ENCODE assay signal across 9 cellular contexts in genomic region chr9:123544007-123544827, GRCh38.
DNase-seq lines count a peak whose midpoint lies in the region; ATAC-seq, FAIRE-seq and TF ChIP-seq lines count a peak whose summit lies in the region.
"Had no signal": no experiment of that assay in that cellular context is flagged by ENCODE, and none has a peak within 500 bp of the region (broad histone marks: within the 10 kb centered on the region; RNA-seq: fewer than 3 reads in every experiment).

No MANE protein-coding gene starts in this region.

- no peak for TF ChIP-seq POLR2A in H1 (IDR thresholded peaks at IDR 0.05; ENCODE audit: control extremely low read depth in 1 of 2, low read depth in 2 of 2, low read length in 2 of 2)

- H2BK20ac ChIP-seq in H1 (ENCODE audit: low read length) = no peak overlapping the region

- H4K5ac ChIP-seq in H1 (ENCODE audit: insufficient read length, low read depth, low read length) = no peak overlapping the region

- H3K79me1 ChIP-seq in H1 (ENCODE audit: low read depth, low read length) = no peaks in the 10 kb centered on the region

- no peak overlapping the region for H2BK5ac ChIP-seq in H1 (ENCODE audit: low read depth, low read length)

- no peak overlapping the region for H2BK12ac ChIP-seq in H1 (ENCODE audit: low read depth, low read length)

- H3K4me1 Mint-ChIP-seq in Caco-2 (ENCODE audit: low read depth, unreplicated experiment) = peaks cover 7% of the 10 kb centered on the region
- no peaks in the 10 kb centered on the region for H3K4me1 Mint-ChIP-seq in CD8-positive, alpha-beta memory T cell
- H3K4me1 Mint-ChIP-seq: T-cell had no signal

- no peak overlapping the region for H3K4me3 Mint-ChIP-seq in Caco-2 (ENCODE audit: unreplicated experiment)
- H3K4me3 Mint-ChIP-seq in CD8-positive, alpha-beta memory T cell = no peak overlapping the region
- H3K4me3 Mint-ChIP-seq: T-cell had no signal

- H2AFZ ChIP-seq in OCI-LY7 (ENCODE audit: low read length) = no peak overlapping the region
- no peak overlapping the region for H2AFZ ChIP-seq in H1 (ENCODE audit: low read length)

- TF ChIP-seq RAD21 in H1 (IDR thresholded peaks at IDR 0.05 in 1 of 2, conservative IDR thresholded peaks at IDR 0.05 in 1 of 2; ENCODE audit: low read depth in 2 of 2, low read length in 2 of 2) = peak; percentile 95 to 98

- H3K79me2 ChIP-seq in OCI-LY7 (ENCODE audit: insufficient read depth, low read depth, low read length) (no peaks in the 10 kb centered on the region), H1 (ENCODE audit: control insufficient read depth in 1 of 2, insufficient read depth in 2 of 2, low read length in 2 of 2) (no peaks in the 10 kb centered on the region)

- H3K4me3 ChIP-seq in Caco-2 (ENCODE audit: low read depth, low read length) (no peak overlapping the region), OCI-LY7 (ENCODE audit: low read depth, low read length, poor library complexity, severe bottlenecking) (no peak overlapping the region), H1 (ENCODE audit: extremely low read depth in 1 of 4, insufficient read depth in 2 of 4, low read depth in 3 of 4, low read length in 4 of 4) (no peak overlapping the region)
- H3K4me3 ChIP-seq in CD8-positive, alpha-beta memory T cell (ENCODE audit: low read length) = no peak overlapping the region

- H4K91ac ChIP-seq in H1 (replicated peaks; ENCODE audit: insufficient read length, low read length) = no peak overlapping the region

- no peak for FAIRE-seq in H1 (lab: Jason Lieb, UNC)

- TF ChIP-seq CTCF in Caco-2 (IDR thresholded peaks at IDR 0.05; ENCODE audit: insufficient read depth in 1 of 2, low read depth in 1 of 2, low read length in 1 of 2, severe bottlenecking in 1 of 2, unreplicated experiment in 1 of 2) (peak; percentile 75 to 79), OCI-LY7 (conservative IDR thresholded peaks at IDR 0.05; ENCODE audit: low read length) (peak; percentile 100), H1 (IDR thresholded peaks at IDR 0.05; ENCODE audit: control extremely low read depth in 1 of 3, insufficient read depth in 1 of 3, low read depth in 1 of 3, low read length in 3 of 3) (peak in 2 of 3 experiments; percentile 71 to 73; a peak in 3 of 4 replicates)

- DNase-seq in Caco-2 = peak in 1 of 2 experiments; percentile 37
- peak; percentile 35 for DNase-seq in HCEC 1CT
- peak; percentile 55 for DNase-seq in OCI-LY7 (ENCODE audit: low spot score)
- no peak for DNase-seq in H1 (ENCODE audit: low read depth in 1 of 2, low spot score in 2 of 2)
- peak; percentile 53 for DNase-seq in myocyte (ENCODE audit: low read depth)
- DNase-seq in activated gamma-delta T cell treated with Interleukin-2 at 50 U/mL for 16 hours = no peak
- no peak for DNase-seq in CD8-positive, alpha-beta memory T cell

- H3K27me3 ChIP-seq in Caco-2 (replicated peaks; ENCODE audit: control insufficient read depth, insufficient read depth, low read length) = no peaks in the 10 kb centered on the region
- no peaks in the 10 kb centered on the region for H3K27me3 ChIP-seq in H1 (replicated peaks in 1 of 4; ENCODE audit: control insufficient read depth in 3 of 4, extremely low read depth in 1 of 4, insufficient read depth in 3 of 4, low read length in 3 of 4)
- no peaks in the 10 kb centered on the region for H3K27me3 ChIP-seq in CD8-positive, alpha-beta memory T cell (ENCODE audit: insufficient read depth, low read length, poor library complexity, severe bottlenecking)

- H3K4me1 ChIP-seq in Caco-2 = peaks cover 9% of the 10 kb centered on the region; the same call in 1 of the 2 replicates
- H3K4me1 ChIP-seq in OCI-LY7 (ENCODE audit: insufficient read depth, low read length, poor library complexity, severe bottlenecking) = no peaks in the 10 kb centered on the region
- no peaks in the 10 kb centered on the region for H3K4me1 ChIP-seq in H1 (replicated peaks in 1 of 4; ENCODE audit: control insufficient read depth in 3 of 4, insufficient read depth in 4 of 4, low read length in 3 of 4)
- no peaks in the 10 kb centered on the region for H3K4me1 ChIP-seq in CD8-positive, alpha-beta memory T cell (ENCODE audit: insufficient read depth, low read length)

- H3K27ac Mint-ChIP-seq in Caco-2 (ENCODE audit: unreplicated experiment) = no peak overlapping the region
- no peak overlapping the region for H3K27ac Mint-ChIP-seq in CD8-positive, alpha-beta memory T cell
- H3K27ac Mint-ChIP-seq: T-cell had no signal

- no peak overlapping the region for H3K4ac ChIP-seq in H1 (replicated peaks; ENCODE audit: insufficient read length, low read depth, low read length)

- no peaks in the 10 kb centered on the region for H4K20me1 ChIP-seq in OCI-LY7 (ENCODE audit: insufficient read depth, low read length)
- peaks cover 0 to 2% of the 10 kb centered on the region in 2 experiments for H4K20me1 ChIP-seq in H1 (replicated peaks in 1 of 2; ENCODE audit: control insufficient read depth in 1 of 2, insufficient read depth in 2 of 2, low read length in 2 of 2)

- no peak overlapping the region for H2AK5ac ChIP-seq in H1 (ENCODE audit: low read depth, low read length)

- CTCF ChIA-PET in Caco-2 (lab: Charles Lee) (no interaction called here), OCI-LY7 (lab: Charles Lee; ENCODE audit: unreplicated experiment) (no interaction called here), H1 (lab: Charles Lee; ENCODE audit: partially characterized antibody) (interaction anchor here (0.6 to 3.5 kb wide), 23 partner anchors 9 to 779 kb away, joined by 3 to 12 read pairs (median 3); no protein-coding TSS in a partner anchor)
- CTCF ChIA-PET in CD8-positive, alpha-beta memory T cell (lab: Charles Lee) = interaction anchor here (3.7 kb wide), 1 partner anchor 497 kb away, joined by 21 read pairs; no protein-coding TSS in a partner anchor

- no peak overlapping the region for H2BK15ac ChIP-seq in H1 (ENCODE audit: low read length)

- H3K4me2 ChIP-seq in OCI-LY7 (ENCODE audit: low read length) (no peak overlapping the region), H1 (ENCODE audit: insufficient read depth in 1 of 2, low read depth in 2 of 2, low read length in 2 of 2) (no peak overlapping the region)

- peaks cover 7% of the 10 kb centered on the region for H3K36me3 Mint-ChIP-seq in Caco-2 (ENCODE audit: insufficient read depth, unreplicated experiment)
- H3K36me3 Mint-ChIP-seq in CD8-positive, alpha-beta memory T cell = peaks cover 0 to 2% (median 0%) of the 10 kb centered on the region in 3 donors

- no peak for TF ChIP-seq EP300 in H1 (IDR thresholded peaks at IDR 0.05; ENCODE audit: borderline replicate concordance in 1 of 2, low read depth in 2 of 2, low read length in 2 of 2)

- BruUV-seq in Caco-2 (replicated peaks; lab: Mats Ljungman, UMichigan) = no TSS peak
- no TSS peak for BruUV-seq in OCI-LY7 (replicated peaks; lab: Mats Ljungman, UMichigan)

- H3K9me3 ChIP-seq in Caco-2 = no peaks in the 10 kb centered on the region
- no peaks in the 10 kb centered on the region for H3K9me3 ChIP-seq in OCI-LY7 (ENCODE audit: low read length)
- no peaks in the 10 kb centered on the region for H3K9me3 ChIP-seq in H1 (ENCODE audit: insufficient read depth in 2 of 2, low read depth in 1 of 2, low read length in 1 of 2)
- no peaks in the 10 kb centered on the region for H3K9me3 ChIP-seq in CD8-positive, alpha-beta memory T cell (ENCODE audit: low read length)

- no peak overlapping the region for H3K9ac ChIP-seq in H1 (replicated peaks in 1 of 4; ENCODE audit: extremely low read depth in 1 of 4, low read depth in 3 of 4, low read length in 3 of 4)

- no peak overlapping the region for H3K56ac ChIP-seq in H1 (replicated peaks; ENCODE audit: insufficient read length, low read depth, low read length)

- intact Hi-C loops in Caco-2 (cut with micrococcal nuclease; ENCODE audit: unreplicated experiment) (loop anchor here (5.0 to 10.0 kb wide), 3 partner anchors 131 to 568 kb away; partner anchors contain the start of gene LHX2), OCI-LY7 (cut with micrococcal nuclease; ENCODE audit: unreplicated experiment) (loop anchor here (1.0 to 10.0 kb wide), 3 partner anchors 142 to 581 kb away; no protein-coding TSS in a partner anchor)

- H2BK120ac ChIP-seq in H1 (replicated peaks; ENCODE audit: low read depth, low read length) = no peak overlapping the region

- H3K23ac ChIP-seq in H1 (ENCODE audit: insufficient read length) = no peak overlapping the region

- 65% methylated on average over 3 of the region's 3 CpGs; no CpG with 5 or more reads in 1 of the 2 experiments for WGBS in H1 (ENCODE audit: extremely low coverage in 1 of 2, insufficient coverage in 1 of 2, insufficient read length in 1 of 2, insufficient replicate concordance in 2 of 2, low coverage in 1 of 2, low lambda C conversion rate in 2 of 2, missing lambda C conversion rate in 1 of 2), 2 experiments

- H3K23me2 ChIP-seq in H1 (ENCODE audit: low read depth, low read length) = no peaks in the 10 kb centered on the region

- POLR2A ChIA-PET in Caco-2 (lab: Charles Lee) (no interaction called here), OCI-LY7 (lab: Charles Lee) (interaction anchor here (0.5 to 1.2 kb wide), 2 partner anchors 259 to 285 kb away, joined by 3 read pairs; no protein-coding TSS in a partner anchor), H1 (lab: Charles Lee; ENCODE audit: partially characterized antibody) (no interaction called here)
- POLR2A ChIA-PET in CD8-positive, alpha-beta memory T cell (lab: Charles Lee) = no interaction called here

- H3K27me3 Mint-ChIP-seq in Caco-2 (ENCODE audit: insufficient read depth, unreplicated experiment) = no peaks in the 10 kb centered on the region
- H3K27me3 Mint-ChIP-seq in CD8-positive, alpha-beta memory T cell = no peaks in the 10 kb centered on the region
- H3K27me3 Mint-ChIP-seq: T-cell had no signal

- H3K9me2 ChIP-seq in OCI-LY7 (ENCODE audit: insufficient read depth, low read length) = no peaks in the 10 kb centered on the region

- H3K27ac ChIP-seq in OCI-LY7 (ENCODE audit: low read depth, low read length, poor library complexity, severe bottlenecking) (no peak overlapping the region), H1 (ENCODE audit: low read depth, low read length) (no peak overlapping the region)
- no peak overlapping the region for H3K27ac ChIP-seq in CD8-positive, alpha-beta memory T cell (ENCODE audit: low read depth, low read length)

- H4K8ac ChIP-seq in H1 (ENCODE audit: extremely low read depth, insufficient read depth, low read length) = no peak overlapping the region

- no peaks in the 10 kb centered on the region for H3K9me3 Mint-ChIP-seq in Caco-2 (ENCODE audit: unreplicated experiment)
- H3K9me3 Mint-ChIP-seq in CD8-positive, alpha-beta memory T cell = no peaks in the 10 kb centered on the region
- H3K9me3 Mint-ChIP-seq: T-cell had no signal

- H3K36me3 ChIP-seq in Caco-2 (ENCODE audit: control insufficient read depth, insufficient read depth, low read length) (no peaks in the 10 kb centered on the region; the same call in 1 of the 2 replicates), OCI-LY7 (ENCODE audit: insufficient read depth, low read length) (no peaks in the 10 kb centered on the region), H1 (ENCODE audit: control insufficient read depth in 2 of 4, insufficient read depth in 4 of 4, low read length in 3 of 4) (no peaks in the 10 kb centered on the region)
- H3K36me3 ChIP-seq in CD8-positive, alpha-beta memory T cell (ENCODE audit: insufficient read depth, low read length) = no peaks in the 10 kb centered on the region

- ATAC-seq in HG02884 (IDR thresholded peaks at IDR 0.05; ENCODE audit: unreplicated experiment) = no peak
- ATAC-seq: T-cell had no signal

- no peak overlapping the region for H3K14ac ChIP-seq in H1 (ENCODE audit: insufficient read length)

- H3K18ac ChIP-seq in H1 (ENCODE audit: extremely low read depth, low read length) = no peak overlapping the region

Comparison
In these comparisons a context has a peak if more than half of its experiments do, and no peak if none do; other contexts are left out.
1. DNase-seq: peak in HCEC 1CT (single experiment), OCI-LY7 (single experiment) and myocyte (single experiment); none in H1 (0 of 2), activated gamma-delta T cell treated with Interleukin-2 at 50 U/mL for 16 hours (single experiment) and CD8-positive, alpha-beta memory T cell (0 of 5).
2. CTCF ChIA-PET loops: an anchor here in H1 (0.6 to 3.5 kb wide) and CD8-positive, alpha-beta memory T cell (3.7 kb wide); none called in Caco-2 and OCI-LY7.
3. Peak in every context shown above with its lines, with median percentiles within 50 percentile points of each other: CTCF ChIP-seq.